In genomic region chr3:182808041-182808765, GRCh38 we compare ENCODE assay signal across 20 cellular contexts.
"Had no signal": no experiment of that assay in that cellular context is flagged by ENCODE, and none has a peak within 500 bp of the region (broad histone marks: within the 10 kb centered on the region; RNA-seq: fewer than 3 reads in every experiment).

No MANE protein-coding gene starts in this region.

- H3K4me3 ChIP-seq: breast epithelium, lung, thyroid gland, uterus had no signal

- H3K4me3 Mint-ChIP-seq: activated B cell treated with CpG ODN at 0.5 μM for 24 hours; activated CD8-positive, alpha-beta T cell treated with anti-CD3 and anti-CD28 coated beads, Interleukin-2, amount 10 ng/mL, durations not matched to agents 7 days and 5 days; dendritic cell treated with granulocyte-macrophage colony-stimulating factor and Interleukin-4, amounts not matched to agents 40 ng/mL and 50 ng/mL, for 4 days; naive B cell; stimulated activated effector memory CD8-positive, alpha-beta T cell treated with anti-CD3 and anti-CD28 coated beads, Interleukin-12 subunit alpha, Interleukin-12 subunit beta, amount 100 ng/mL, for 72 hours had no signal

- FAIRE-seq: TTC549 had no signal

- DNase-seq: activated B cell treated with CpG ODN at 0.5 μM for 24 hours; activated CD4-positive, alpha-beta T cell treated with anti-CD3 and anti-CD28 coated beads for 48 hours; activated CD8-positive, alpha-beta memory T cell treated with anti-CD3 and anti-CD28 coated beads, Interleukin-2, amount 50 U/mL, for 4 hours; activated CD8-positive, alpha-beta T cell treated with anti-CD3 and anti-CD28 coated beads, Interleukin-2, amount 10 ng/mL, durations not matched to agents 7 days and 5 days; activated T-cell treated with anti-CD3 and anti-CD28 coated beads, Interleukin-2, amount 50 U/mL, for 48 hours; aorta; cerebellar nuclear complex; effector memory CD4-positive, alpha-beta T cell; left cardiac atrium; naive B cell; stimulated activated CD4-positive, alpha-beta T cell treated with anti-CD3 and anti-CD28 coated beads, Interleukin-12 subunit alpha, Interleukin-12 subunit beta, amount 100 ng/mL, for 4 hours; stimulated activated CD4-positive, alpha-beta T cell treated with anti-CD3 and anti-CD28 coated beads, Interleukin-2, amount 100 ng/mL, for 24 hours; thyroid gland; uterus had no signal

- H3K9me3 ChIP-seq: breast epithelium, thyroid gland, uterus had no signal

- H3K9me3 Mint-ChIP-seq: activated B cell treated with CpG ODN at 0.5 μM for 24 hours; dendritic cell treated with granulocyte-macrophage colony-stimulating factor and Interleukin-4, amounts not matched to agents 40 ng/mL and 50 ng/mL, for 4 days; naive B cell; stimulated activated effector memory CD8-positive, alpha-beta T cell treated with anti-CD3 and anti-CD28 coated beads, Interleukin-12 subunit alpha, Interleukin-12 subunit beta, amount 100 ng/mL, for 72 hours had no signal

- H3K9ac ChIP-seq: parathyroid adenoma had no signal

- H2AFZ ChIP-seq: parathyroid adenoma had no signal

- ATAC-seq: activated CD8-positive, alpha-beta T cell treated with anti-CD3 and anti-CD28 coated beads, Interleukin-2, amount 10 ng/mL, durations not matched to agents 7 days and 5 days; left cardiac atrium; stimulated activated effector memory CD8-positive, alpha-beta T cell treated with anti-CD3 and anti-CD28 coated beads, Interleukin-12 subunit alpha, Interleukin-12 subunit beta, amount 100 ng/mL, for 72 hours had no signal

- H3K27me3 Mint-ChIP-seq: activated B cell treated with CpG ODN at 0.5 μM for 24 hours; dendritic cell treated with granulocyte-macrophage colony-stimulating factor and Interleukin-4, amounts not matched to agents 40 ng/mL and 50 ng/mL, for 4 days; naive B cell had no signal

- H3K27me3 ChIP-seq: breast epithelium, thyroid gland, uterus had no signal

- H3K27ac Mint-ChIP-seq: activated B cell treated with CpG ODN at 0.5 μM for 24 hours; activated CD8-positive, alpha-beta T cell treated with anti-CD3 and anti-CD28 coated beads, Interleukin-2, amount 10 ng/mL, durations not matched to agents 7 days and 5 days; dendritic cell treated with granulocyte-macrophage colony-stimulating factor and Interleukin-4, amounts not matched to agents 40 ng/mL and 50 ng/mL, for 4 days; stimulated activated effector memory CD8-positive, alpha-beta T cell treated with anti-CD3 and anti-CD28 coated beads, Interleukin-12 subunit alpha, Interleukin-12 subunit beta, amount 100 ng/mL, for 72 hours had no signal

- H3K4me1 ChIP-seq: breast epithelium, parathyroid adenoma, thyroid gland had no signal

- H3K36me3 ChIP-seq: breast epithelium, thyroid gland, uterus had no signal

- H3K27ac ChIP-seq: breast epithelium, parathyroid adenoma, thyroid gland, uterus had no signal
